Comparison of ENCODE assay signal across 19 cellular contexts in genomic region chr2:129810521-129810920, GRCh38.
DNase-seq lines count a peak whose midpoint lies in the region; ATAC-seq and TF ChIP-seq lines count a peak whose summit lies in the region.
"Had no signal": no experiment of that assay in that cellular context is flagged by ENCODE, and none has a peak within 500 bp of the region (broad histone marks: within the 10 kb centered on the region; RNA-seq: fewer than 3 reads in every experiment).

No MANE protein-coding gene starts in this region.

- H3K36me3 Mint-ChIP-seq in endodermal cell (ENCODE audit: low read depth) (no peaks in the 10 kb centered on the region), nephron (ENCODE audit: low read depth) (peaks cover 3% of the 10 kb centered on the region)
- H3K36me3 Mint-ChIP-seq: CD8-positive, alpha-beta T cell had no signal

- H3K36me3 ChIP-seq in endodermal cell (ENCODE audit: control insufficient read depth, insufficient read depth, low read length) (no peaks in the 10 kb centered on the region), vagina (no peaks in the 10 kb centered on the region), heart right ventricle (no peaks in the 10 kb centered on the region)
- H3K36me3 ChIP-seq: BLaER1 treated with 17β-estradiol and CSF1 and Interleukin-3, amounts not matched to agents 10 nM and 100 nM had no signal

- H3K27me3 Mint-ChIP-seq in endodermal cell (ENCODE audit: insufficient read depth) (no peaks in the 10 kb centered on the region), nephron (ENCODE audit: low read depth) (no peaks in the 10 kb centered on the region)

- H3K4me1 Mint-ChIP-seq in endodermal cell, result peaks cover 20% of the 10 kb centered on the region
- H3K4me1 Mint-ChIP-seq in nephron, result peaks cover 23% of the 10 kb centered on the region

- H3K27ac ChIP-seq in endodermal cell (ENCODE audit: low read depth, low read length) (peak overlapping the region; percentile 61), vagina (no peak overlapping the region), heart right ventricle (no peak overlapping the region)
- H3K27ac ChIP-seq: BLaER1 treated with 17β-estradiol and CSF1 and Interleukin-3, amounts not matched to agents 10 nM and 100 nM; C4-2B had no signal

- no peaks in the 10 kb centered on the region for H3K4me1 ChIP-seq in endodermal cell (ENCODE audit: control insufficient read depth, insufficient read depth, low read length)
- no peaks in the 10 kb centered on the region for H3K4me1 ChIP-seq in vagina
- H3K4me1 ChIP-seq in heart right ventricle, result peaks cover 0 to 16% (median 0%) of the 10 kb centered on the region in 9 donors
- H3K4me1 ChIP-seq: Caco-2 had no signal

- peaks cover 8% of the 10 kb centered on the region for H3K9me3 ChIP-seq in endodermal cell (ENCODE audit: control insufficient read depth, low read length)
- no peaks in the 10 kb centered on the region for H3K9me3 ChIP-seq in vagina
- H3K9me3 ChIP-seq in heart right ventricle, result peaks cover 0 to 12% (median 6%) of the 10 kb centered on the region in 11 donors

- H3K4me3 Mint-ChIP-seq in endodermal cell (no peak overlapping the region), nephron (no peak overlapping the region)
- H3K4me3 Mint-ChIP-seq: B cell; CD4-positive, alpha-beta T cell; CD8-positive, alpha-beta T cell had no signal

- ATAC-seq in GM19324 (IDR thresholded peaks at IDR 0.05; ENCODE audit: low FRiP score, unreplicated experiment) (no peak), heart right ventricle (no peak)
- ATAC-seq: CD8-positive, alpha-beta T cell had no signal

- H3K27ac Mint-ChIP-seq in endodermal cell (no peak overlapping the region), nephron (peak overlapping the region in 2 of 3 experiments; percentile 16 to 64)
- H3K27ac Mint-ChIP-seq: B cell; CD4-positive, alpha-beta T cell; CD8-positive, alpha-beta T cell had no signal

- no peak for TF ChIP-seq CTCF in endodermal cell (conservative IDR thresholded peaks at IDR 0.05)
- TF ChIP-seq CTCF in nephron (IDR thresholded peaks at IDR 0.05; ENCODE audit: unreplicated experiment in 3 of 3), result no peak
- no peak for TF ChIP-seq CTCF in vagina (IDR thresholded peaks at IDR 0.05)
- no peak for TF ChIP-seq CTCF in heart right ventricle (IDR thresholded peaks at IDR 0.05)

- DNase-seq in SW480 (ENCODE audit: low spot score) (peak; percentile 98), endodermal cell (no peak), left kidney (ENCODE audit: low read depth, low spot score) (peak; percentile 31), vagina (ENCODE audit: extremely low spot score in 2 of 2) (no peak), hepatic stellate cell (ENCODE audit: low spot score) (no peak), heart right ventricle (no peak)
- DNase-seq: 8988T; AML-193; Caco-2; Calu3; CD4-positive, alpha-beta T cell; CD8-positive, alpha-beta T cell; DMS79 treated with DMSO at 0.1 percent for 48 hours; GF-D8 had no signal

- no peaks in the 10 kb centered on the region for H3K27me3 ChIP-seq in endodermal cell (ENCODE audit: control insufficient read depth, insufficient read depth, low read length, poor library complexity, severe bottlenecking)
- no peaks in the 10 kb centered on the region for H3K27me3 ChIP-seq in vagina
- peaks cover 0 to 51% (median 36%) of the 10 kb centered on the region in 7 donors for H3K27me3 ChIP-seq in heart right ventricle

- no peak overlapping the region for H3K4me3 ChIP-seq in endodermal cell (ENCODE audit: low read length)
- no peak overlapping the region for H3K4me3 ChIP-seq in vagina
- H3K4me3 ChIP-seq in heart right ventricle, result no peak overlapping the region
- H3K4me3 ChIP-seq: BLaER1 treated with 17β-estradiol and CSF1 and Interleukin-3, amounts not matched to agents 10 nM and 100 nM had no signal

- intact Hi-C loops in vagina (cut with DNase I), result no loop called here
- intact Hi-C loops in heart right ventricle (cut with DNase I), result no loop called here

- H3K9me3 Mint-ChIP-seq in endodermal cell (peaks cover 19% of the 10 kb centered on the region), nephron (peaks cover 11% of the 10 kb centered on the region)

- TF ChIP-seq POLR2A in vagina (IDR thresholded peaks at IDR 0.05), result no peak

- H3K9ac ChIP-seq in endodermal cell (ENCODE audit: extremely low read depth, low read length, poor library complexity, severe bottlenecking), result no peak overlapping the region
- H3K9ac ChIP-seq: BLaER1 treated with 17β-estradiol and CSF1 and Interleukin-3, amounts not matched to agents 10 nM and 100 nM had no signal

- WGBS in endodermal cell (ENCODE audit: insufficient coverage in 1 of 2, insufficient read length in 1 of 2), 2 experiments, result 83 to 100% methylated on average over 2 to 3 of the region's 3 CpGs
- WGBS in heart right ventricle, 2 donors, result 83 to 93% methylated on average over 3 of the region's 3 CpGs

Comparison
In these comparisons a context has a peak if more than half of its experiments do, and no peak if none do; other contexts are left out.
1. DNase-seq: peak in SW480 (single experiment) and left kidney (single experiment); none in endodermal cell (single experiment), vagina (0 of 2), hepatic stellate cell (single experiment) and heart right ventricle (0 of 2).